20 cellular contexts compared by ENCODE assay signal in genomic region chr15:98025237-98025636, GRCh38.
DNase-seq lines count a peak whose midpoint lies in the region; ATAC-seq, FAIRE-seq and TF ChIP-seq lines count a peak whose summit lies in the region.
"Had no signal": no experiment of that assay in that cellular context is flagged by ENCODE, and none has a peak within 500 bp of the region (broad histone marks: within the 10 kb centered on the region; RNA-seq: fewer than 3 reads in every experiment).

No MANE protein-coding gene starts in this region.

- no peak overlapping the region for H3K4me3 Mint-ChIP-seq in astrocyte (ENCODE audit: unreplicated experiment)
- H3K4me3 Mint-ChIP-seq in activated naive CD4-positive, alpha-beta T cell treated with anti-CD3 and anti-CD28 coated beads for 36 hours = no peak overlapping the region
- no peak overlapping the region for H3K4me3 Mint-ChIP-seq in stimulated activated memory B cell treated with anti-CD40 and anti-IgM and Interleukin-4, amounts not matched to agents 10 μg/mL and 1 μg/mL and 100 μg/mL, for 72 hours
- H3K4me3 Mint-ChIP-seq: activated CD4-positive, alpha-beta memory T cell treated with anti-CD3 and anti-CD28 coated beads for 36 hours; dendritic cell treated with granulocyte-macrophage colony-stimulating factor and Interleukin-4, amounts not matched to agents 40 ng/mL and 50 ng/mL, for 4 days; natural killer cell had no signal

- peaks cover 3% of the 10 kb centered on the region for H3K9me3 Mint-ChIP-seq in astrocyte (ENCODE audit: unreplicated experiment)
- H3K9me3 Mint-ChIP-seq in activated naive CD4-positive, alpha-beta T cell treated with anti-CD3 and anti-CD28 coated beads for 36 hours = no peaks in the 10 kb centered on the region
- H3K9me3 Mint-ChIP-seq in stimulated activated memory B cell treated with anti-CD40 and anti-IgM and Interleukin-4, amounts not matched to agents 10 μg/mL and 1 μg/mL and 100 μg/mL, for 72 hours = peaks cover 5% of the 10 kb centered on the region

- no peaks in the 10 kb centered on the region for H3K9me3 ChIP-seq in astrocyte (ENCODE audit: insufficient read depth, low read depth, low read length)
- H3K9me3 ChIP-seq in gastroesophageal sphincter = no peaks in the 10 kb centered on the region
- H3K9me3 ChIP-seq in transverse colon = no peaks in the 10 kb centered on the region
- H3K9me3 ChIP-seq: right atrium auricular region, upper lobe of left lung had no signal

- intact Hi-C loops in transverse colon (cut with DNase I; ENCODE audit: low total_unique reads) = no loop called here
- intact Hi-C loops in activated naive CD4-positive, alpha-beta T cell treated with anti-CD3 and anti-CD28 coated beads for 36 hours (cut with micrococcal nuclease) = no loop called here

- CTCF ChIA-PET in activated naive CD4-positive, alpha-beta T cell treated with anti-CD3 and anti-CD28 coated beads for 36 hours (lab: Charles Lee) = interaction anchor here (0.6 to 1.6 kb wide), 2 partner anchors 116 to 153 kb away, joined by 4 read pairs; no protein-coding TSS in a partner anchor

- peaks cover 3% of the 10 kb centered on the region for H3K27me3 Mint-ChIP-seq in astrocyte (ENCODE audit: low read depth, unreplicated experiment)
- peaks cover 3% of the 10 kb centered on the region for H3K27me3 Mint-ChIP-seq in activated naive CD4-positive, alpha-beta T cell treated with anti-CD3 and anti-CD28 coated beads for 36 hours (ENCODE audit: low read depth)
- no peaks in the 10 kb centered on the region for H3K27me3 Mint-ChIP-seq in stimulated activated memory B cell treated with anti-CD40 and anti-IgM and Interleukin-4, amounts not matched to agents 10 μg/mL and 1 μg/mL and 100 μg/mL, for 72 hours
- H3K27me3 Mint-ChIP-seq: activated CD4-positive, alpha-beta memory T cell treated with anti-CD3 and anti-CD28 coated beads for 36 hours had no signal

- H2AFZ ChIP-seq in astrocyte (ENCODE audit: low read depth, low read length) = no peak overlapping the region

- H3K4me3 ChIP-seq in HFF-Myc (replicated peaks; ENCODE audit: low read depth, low read length) (no peak overlapping the region), astrocyte (ENCODE audit: insufficient read depth, low read depth, low read length) (no peak overlapping the region), gastroesophageal sphincter (no peak overlapping the region), transverse colon (no peak overlapping the region)
- H3K4me3 ChIP-seq: right atrium auricular region, upper lobe of left lung had no signal

- TF ChIP-seq EP300 in gastroesophageal sphincter (IDR thresholded peaks at IDR 0.05) = no peak
- TF ChIP-seq EP300 in transverse colon (IDR thresholded peaks at IDR 0.05; ENCODE audit: low read depth) = no peak

- no peak overlapping the region for H3K27ac Mint-ChIP-seq in astrocyte (ENCODE audit: unreplicated experiment)
- H3K27ac Mint-ChIP-seq in activated naive CD4-positive, alpha-beta T cell treated with anti-CD3 and anti-CD28 coated beads for 36 hours = no peak overlapping the region
- no peak overlapping the region for H3K27ac Mint-ChIP-seq in stimulated activated memory B cell treated with anti-CD40 and anti-IgM and Interleukin-4, amounts not matched to agents 10 μg/mL and 1 μg/mL and 100 μg/mL, for 72 hours
- H3K27ac Mint-ChIP-seq: activated CD4-positive, alpha-beta memory T cell treated with anti-CD3 and anti-CD28 coated beads for 36 hours; dendritic cell treated with granulocyte-macrophage colony-stimulating factor and Interleukin-4, amounts not matched to agents 40 ng/mL and 50 ng/mL, for 4 days; natural killer cell had no signal

- TF ChIP-seq CTCF in HFF-Myc (IDR thresholded peaks at IDR 0.05; ENCODE audit: low read depth, low read length, missing control alignments) (no peak), astrocyte (IDR thresholded peaks at IDR 0.05; ENCODE audit: insufficient read depth, low read depth, low read length) (no peak), gastroesophageal sphincter (IDR thresholded peaks at IDR 0.05) (no peak), transverse colon (IDR thresholded peaks at IDR 0.05) (no peak)

- DNase-seq in HFF-Myc (ENCODE audit: extremely low read depth, low read depth) (peak; percentile 52), astrocyte (ENCODE audit: low read depth) (peak; percentile 62), transverse colon (no peak), DMS79 (lab: John Stamatoyannopoulos, UW) (no peak)
- no peak for DNase-seq in activated naive CD4-positive, alpha-beta T cell treated with anti-CD3 and anti-CD28 coated beads for 36 hours
- DNase-seq: activated CD4-positive, alpha-beta memory T cell treated with anti-CD3 and anti-CD28 coated beads for 36 hours; aorta; head of caudate nucleus; KBM-7; left ventricle myocardium superior; natural killer cell; NCI-H1694; SHP77 treated with DMSO at 0.1 percent for 48 hours; stimulated activated CD4-positive, alpha-beta T cell treated with anti-CD3 and anti-CD28 coated beads, Interleukin-4, amount 100 ng/mL, for 24 hours; upper lobe of left lung had no signal

- 0 to 28% methylated on average over 2 of the region's 2 CpGs for WGBS in gastroesophageal sphincter (ENCODE audit: low coverage in 1 of 2), 2 donors
- WGBS in transverse colon (ENCODE audit: low coverage in 1 of 2), 2 donors = 52 to 73% methylated on average over 2 of the region's 2 CpGs

- peaks cover 10% of the 10 kb centered on the region for H3K4me1 Mint-ChIP-seq in astrocyte (ENCODE audit: low read depth, unreplicated experiment)
- H3K4me1 Mint-ChIP-seq in activated naive CD4-positive, alpha-beta T cell treated with anti-CD3 and anti-CD28 coated beads for 36 hours (ENCODE audit: low read depth) = no peaks in the 10 kb centered on the region
- H3K4me1 Mint-ChIP-seq in stimulated activated memory B cell treated with anti-CD40 and anti-IgM and Interleukin-4, amounts not matched to agents 10 μg/mL and 1 μg/mL and 100 μg/mL, for 72 hours = no peaks in the 10 kb centered on the region
- H3K4me1 Mint-ChIP-seq: natural killer cell had no signal

- in situ Hi-C loops in transverse colon (cut with MboI; ENCODE audit: low pct_ligation_motif_present in 1 of 4, low pct_unique_long_range_greater_than_20kb in 1 of 4, low sequenced_read_pairs in 3 of 4) = no loop called here

- FAIRE-seq in astrocyte (lab: Jason Lieb, UNC) = peak; percentile 90
- FAIRE-seq: GM19239 had no signal

- H3K36me3 Mint-ChIP-seq in astrocyte (ENCODE audit: low read depth, unreplicated experiment) = no peaks in the 10 kb centered on the region
- no peaks in the 10 kb centered on the region for H3K36me3 Mint-ChIP-seq in activated naive CD4-positive, alpha-beta T cell treated with anti-CD3 and anti-CD28 coated beads for 36 hours (ENCODE audit: low read depth)
- no peaks in the 10 kb centered on the region for H3K36me3 Mint-ChIP-seq in stimulated activated memory B cell treated with anti-CD40 and anti-IgM and Interleukin-4, amounts not matched to agents 10 μg/mL and 1 μg/mL and 100 μg/mL, for 72 hours
- H3K36me3 Mint-ChIP-seq: activated CD4-positive, alpha-beta memory T cell treated with anti-CD3 and anti-CD28 coated beads for 36 hours; natural killer cell had no signal

- no peaks in the 10 kb centered on the region for H4K20me1 ChIP-seq in astrocyte (ENCODE audit: insufficient read depth, low read length)

- H3K9ac ChIP-seq in astrocyte (ENCODE audit: low read length) = no peak overlapping the region

- H3K4me1 ChIP-seq in astrocyte (ENCODE audit: insufficient read depth, low read length) (no peaks in the 10 kb centered on the region), gastroesophageal sphincter (peaks cover 0 to 31% (median 3%) of the 10 kb centered on the region in 3 donors), transverse colon (no peaks in the 10 kb centered on the region)
- H3K4me1 ChIP-seq: right atrium auricular region, upper lobe of left lung had no signal

- H3K27me3 ChIP-seq in astrocyte (ENCODE audit: insufficient read depth, low read length) (no peaks in the 10 kb centered on the region), gastroesophageal sphincter (no peaks in the 10 kb centered on the region), transverse colon (no peaks in the 10 kb centered on the region)
- H3K27me3 ChIP-seq: right atrium auricular region, upper lobe of left lung had no signal

- ATAC-seq in gastroesophageal sphincter = peak; percentile 86
- ATAC-seq in stimulated activated memory B cell treated with anti-CD40 and anti-IgM and Interleukin-4, amounts not matched to agents 10 μg/mL and 1 μg/mL and 100 μg/mL, for 72 hours = no peak
- ATAC-seq: left ventricle myocardium superior, natural killer cell had no signal

- H3K79me2 ChIP-seq in astrocyte (ENCODE audit: insufficient read depth, low read length) = no peaks in the 10 kb centered on the region

- H3K27ac ChIP-seq in astrocyte (ENCODE audit: low read depth, low read length) = no peak overlapping the region
- H3K27ac ChIP-seq in gastroesophageal sphincter = peak overlapping the region; percentile 60 to 73 (median 68)
- peak overlapping the region in 3 of 4 donors; percentile 30 to 58 (median 51) for H3K27ac ChIP-seq in transverse colon
- H3K27ac ChIP-seq: right atrium auricular region, upper lobe of left lung had no signal

- no peak overlapping the region for H3K4me2 ChIP-seq in astrocyte (ENCODE audit: low read length)

- TF ChIP-seq POLR2A in gastroesophageal sphincter (IDR thresholded peaks at IDR 0.05) (no peak), transverse colon (IDR thresholded peaks at IDR 0.05) (no peak)

- H3K36me3 ChIP-seq in astrocyte (ENCODE audit: insufficient read depth, low read length) = no peaks in the 10 kb centered on the region
- no peaks in the 10 kb centered on the region for H3K36me3 ChIP-seq in gastroesophageal sphincter
- H3K36me3 ChIP-seq in transverse colon = no peaks in the 10 kb centered on the region
- H3K36me3 ChIP-seq: right atrium auricular region, upper lobe of left lung had no signal

Comparison
In these comparisons a context has a peak if more than half of its experiments do, and no peak if none do; other contexts are left out.
1. DNase-seq: peak in HFF-Myc (single experiment) and astrocyte (single experiment); none in transverse colon (single experiment), activated naive CD4-positive, alpha-beta T cell treated with anti-CD3 and anti-CD28 coated beads for 36 hours (single experiment) and DMS79 (single experiment).